8 cellular contexts compared by ENCODE assay signal in genomic region chr4:3369781-3370660, GRCh38.
DNase-seq lines count a peak whose midpoint lies in the region; ATAC-seq and FAIRE-seq lines count a peak whose summit lies in the region.

No MANE protein-coding gene starts in this region.

- no peak for FAIRE-seq in urothelium cell line (lab: Jason Lieb, UNC)

- no peak for ATAC-seq in GM21737 (IDR thresholded peaks at IDR 0.05; ENCODE audit: unreplicated experiment)
- no peak for ATAC-seq in GM21529 (IDR thresholded peaks at IDR 0.05; ENCODE audit: unreplicated experiment)

- peak; percentile 39 for DNase-seq in stimulated activated CD4-positive, alpha-beta T cell treated with anti-CD3 and anti-CD28 coated beads, Interleukin-1b, Interleukin-23, amount 100 ng/mL, for 48 hours
- DNase-seq in stimulated activated CD4-positive, alpha-beta T cell treated with anti-CD3 and anti-CD28 coated beads, Interleukin-4, amount 100 ng/mL, for 4 hours, result no peak
- DNase-seq in RPMI8226 (peak; percentile 72), medulla oblongata (ENCODE audit: extremely low spot score) (peak; percentile 81), urothelium cell line (ENCODE audit: low spot score) (peak; percentile 41)

- peak overlapping the region; percentile 61 for H3K27ac ChIP-seq in cingulate gyrus (ENCODE audit: low read depth, low read length)

Comparison
In these comparisons a context has a peak if more than half of its experiments do, and no peak if none do; other contexts are left out.
1. DNase-seq: peak in stimulated activated CD4-positive, alpha-beta T cell treated with anti-CD3 and anti-CD28 coated beads, Interleukin-1b, Interleukin-23, amount 100 ng/mL, for 48 hours (single experiment), RPMI8226 (single experiment), medulla oblongata (single experiment) and urothelium cell line (single experiment); none in stimulated activated CD4-positive, alpha-beta T cell treated with anti-CD3 and anti-CD28 coated beads, Interleukin-4, amount 100 ng/mL, for 4 hours (0 of 2).